ENCODE assay signal across 12 cellular contexts in genomic region chr21:38955495-38955894, GRCh38.
DNase-seq lines count a peak whose midpoint lies in the region; ATAC-seq and TF ChIP-seq lines count a peak whose summit lies in the region.
"Had no signal": no experiment of that assay in that cellular context is flagged by ENCODE, and none has a peak within 500 bp of the region (broad histone marks: within the 10 kb centered on the region; RNA-seq: fewer than 3 reads in every experiment).

No MANE protein-coding gene starts in this region.

- peak; percentile 83 for DNase-seq in DMS53 (lab: John Stamatoyannopoulos, UW)
- DNase-seq in LHCN-M2 (ENCODE audit: low read depth), result peak; percentile 65
- peak; percentile 86 for DNase-seq in fibroblast of mammary gland (ENCODE audit: low read depth)
- DNase-seq in myocyte (ENCODE audit: low read depth), result peak; percentile 42
- no peak for DNase-seq in SK-N-DZ (ENCODE audit: low spot score)
- no peak for DNase-seq in NCI-H526 (lab: John Stamatoyannopoulos, UW)
- DNase-seq: activated CD4-positive, alpha-beta T cell treated with anti-CD3 and anti-CD28 coated beads, Interleukin-2, amount 50 U/mL, for 4 hours; activated naive CD4-positive, alpha-beta T cell treated with anti-CD3 and anti-CD28 coated beads, Interleukin-2, amount 10 ng/mL, durations not matched to agents 7 days and 5 days; stimulated activated naive CD8-positive, alpha-beta T cell treated with anti-CD3 and anti-CD28 coated beads, Interleukin-15, amount 100 ng/mL, for 72 hours had no signal

- TF ChIP-seq CTCF in fibroblast of mammary gland (conservative IDR thresholded peaks at IDR 0.05; ENCODE audit: control insufficient read depth, insufficient read depth, low read depth, low read length), result no peak

- no peak for ATAC-seq in HG03354 (IDR thresholded peaks at IDR 0.05; ENCODE audit: poor library complexity, severe bottlenecking, unreplicated experiment)
- ATAC-seq in GM21390 (IDR thresholded peaks at IDR 0.05; ENCODE audit: unreplicated experiment), result no peak
- ATAC-seq: stimulated activated naive CD8-positive, alpha-beta T cell treated with anti-CD3 and anti-CD28 coated beads, Interleukin-15, amount 100 ng/mL, for 72 hours had no signal

- H3K4me3 ChIP-seq in fibroblast of mammary gland (ENCODE audit: control insufficient read depth, low read depth, low read length), result no peak overlapping the region
- H3K4me3 ChIP-seq: neural progenitor cell had no signal

Comparison
In these comparisons a context has a peak if more than half of its experiments do, and no peak if none do; other contexts are left out.
1. DNase-seq: peak in DMS53 (single experiment), LHCN-M2 (single experiment), fibroblast of mammary gland (single experiment) and myocyte (single experiment); none in SK-N-DZ (single experiment) and NCI-H526 (0 of 2).